Comparison of ENCODE assay signal across 22 cellular contexts in genomic region chr4:111281219-111281618, GRCh38.
"Had no signal": no experiment of that assay in that cellular context is flagged by ENCODE, and none has a peak within 500 bp of the region (broad histone marks: within the 10 kb centered on the region; RNA-seq: fewer than 3 reads in every experiment).

No MANE protein-coding gene starts in this region.

- H3K9me3 ChIP-seq: MG63, SK-N-SH had no signal

- H3K4me3 Mint-ChIP-seq: IgD-negative memory B cell had no signal

- ATAC-seq: K562 had no signal

- H3K9ac ChIP-seq: KMS-11, SK-N-SH had no signal

- H3K36me3 Mint-ChIP-seq: IgD-negative memory B cell had no signal

- H3K27ac Mint-ChIP-seq: IgD-negative memory B cell had no signal

- H3K9me3 Mint-ChIP-seq: IgD-negative memory B cell had no signal

- H3K36me3 ChIP-seq: MG63 had no signal

- H3K27ac ChIP-seq: KMS-11 had no signal

- H3K27me3 ChIP-seq: MG63 had no signal

- H3K4me3 ChIP-seq: K562, MG63 had no signal

- H3K9me2 ChIP-seq: SK-N-SH had no signal

- DNase-seq: Kasumi-1, MG63, NCI-H1092, NCI-H1105 treated with DMSO at 0.1 percent for 48 hours, NCI-H1417 treated with DMSO at 0.1 percent for 48 hours, NCI-H146, NCI-H1694 treated with DMSO at 0.1 percent for 48 hours, NCI-H1930, NCI-H2081, NCI-H2107, NCI-H2227 treated with DMSO at 0.1 percent for 48 hours, NCI-H510A, NCI-H524 treated with DMSO at 0.1 percent for 48 hours, NCI-H69, NCI-H774, RPMI8226, SHP77, SK-N-SH, SW 1271 had no signal

- H3K4me2 ChIP-seq: KMS-11, SK-N-SH had no signal
